14 cellular contexts compared by ENCODE assay signal in the genomic region with DNA sequence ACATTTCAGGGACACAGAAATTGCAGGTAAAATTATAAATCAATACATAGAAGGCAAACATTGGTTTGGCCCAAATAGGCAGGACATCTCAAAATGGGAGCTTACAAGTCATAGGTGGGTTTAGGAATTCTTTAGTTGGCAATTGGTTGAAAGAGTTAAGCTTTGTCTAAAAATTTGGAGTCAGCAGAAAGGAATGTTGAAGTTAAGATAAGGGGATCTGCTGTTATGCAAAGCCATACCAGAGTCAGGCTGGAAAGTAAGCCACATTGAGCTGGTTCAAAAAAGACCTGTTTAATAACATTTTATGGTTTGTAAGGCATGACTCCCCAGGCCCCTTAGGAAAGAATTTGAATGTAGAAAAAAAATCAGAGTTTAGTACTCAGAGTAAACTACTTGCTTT.
A peak's percentile ranks its signal among the peaks of the same experiment; 100 is the strongest.
DNase-seq lines count a peak whose midpoint lies in the region; ATAC-seq, FAIRE-seq and TF ChIP-seq lines count a peak whose summit lies in the region.
"Had no signal": no experiment of that assay in that cellular context is flagged by ENCODE, and none has a peak within 500 bp of the region (broad histone marks: within the 10 kb centered on the region; RNA-seq: fewer than 3 reads in every experiment).

No MANE protein-coding gene starts in this region.

- no peaks in the 10 kb centered on the region for H3K4me1 Mint-ChIP-seq in stimulated activated naive B cell treated with anti-CD40 and anti-IgM and Interleukin-4, amounts not matched to agents 10 μg/mL and 1 μg/mL and 100 μg/mL, for 72 hours

- no peaks in the 10 kb centered on the region for H4K20me1 ChIP-seq in smooth muscle cell (ENCODE audit: low read depth)

- H3K9me3 ChIP-seq in cardiac muscle cell (ENCODE audit: low read depth) (no peaks in the 10 kb centered on the region), right cardiac atrium (ENCODE audit: control insufficient read depth, low read length) (no peaks in the 10 kb centered on the region), smooth muscle cell (replicated peaks; ENCODE audit: low read depth) (no peaks in the 10 kb centered on the region)

- no peak overlapping the region for H3K9ac ChIP-seq in smooth muscle cell (ENCODE audit: low read depth)

- H3K27ac ChIP-seq in cardiac muscle cell, result peak overlapping the region; percentile 88
- no peak overlapping the region for H3K27ac ChIP-seq in right cardiac atrium (ENCODE audit: low read length)
- H3K27ac ChIP-seq in smooth muscle cell (ENCODE audit: low read depth), result peak overlapping the region; percentile 67
- H3K27ac ChIP-seq: VCaP had no signal

- H3K36me3 Mint-ChIP-seq in stimulated activated naive B cell treated with anti-CD40 and anti-IgM and Interleukin-4, amounts not matched to agents 10 μg/mL and 1 μg/mL and 100 μg/mL, for 72 hours, result no peaks in the 10 kb centered on the region

- peaks cover 5% of the 10 kb centered on the region for H3F3A ChIP-seq in smooth muscle cell (ENCODE audit: low read depth)

- no peak overlapping the region for H3K4me3 Mint-ChIP-seq in stimulated activated naive B cell treated with anti-CD40 and anti-IgM and Interleukin-4, amounts not matched to agents 10 μg/mL and 1 μg/mL and 100 μg/mL, for 72 hours

- H3K4me1 ChIP-seq in cardiac muscle cell (ENCODE audit: low read depth) (peaks cover 13% of the 10 kb centered on the region), right cardiac atrium (ENCODE audit: control insufficient read depth, insufficient read depth, low read length) (peaks cover 3% of the 10 kb centered on the region), smooth muscle cell (ENCODE audit: low read depth) (peaks cover 22% of the 10 kb centered on the region)

- H3K36me3 ChIP-seq in cardiac muscle cell (no peaks in the 10 kb centered on the region), smooth muscle cell (ENCODE audit: low read depth) (no peaks in the 10 kb centered on the region)

- H3K27me3 Mint-ChIP-seq in stimulated activated naive B cell treated with anti-CD40 and anti-IgM and Interleukin-4, amounts not matched to agents 10 μg/mL and 1 μg/mL and 100 μg/mL, for 72 hours, result no peaks in the 10 kb centered on the region

- intact Hi-C loops in right cardiac atrium (cut with DNase I), result no loop called here

- H3K4me2 ChIP-seq in smooth muscle cell, result peak overlapping the region; percentile 61

- TF ChIP-seq CTCF in cardiac muscle cell (IDR thresholded peaks at IDR 0.05; ENCODE audit: low read depth, low read length) (no peak), smooth muscle cell (IDR thresholded peaks at IDR 0.05; ENCODE audit: borderline replicate concordance, insufficient read depth, poor library complexity, severe bottlenecking) (no peak)

- H3K4me3 ChIP-seq in cardiac muscle cell (no peak overlapping the region), right cardiac atrium (ENCODE audit: low read length) (no peak overlapping the region), smooth muscle cell (peak overlapping the region; percentile 4)

- peaks cover 0 to 2% of the 10 kb centered on the region in 2 donors for H3K9me3 Mint-ChIP-seq in stimulated activated naive B cell treated with anti-CD40 and anti-IgM and Interleukin-4, amounts not matched to agents 10 μg/mL and 1 μg/mL and 100 μg/mL, for 72 hours

- ATAC-seq in right cardiac atrium, result no peak
- ATAC-seq in stimulated activated naive B cell treated with anti-CD40 and anti-IgM and Interleukin-4, amounts not matched to agents 10 μg/mL and 1 μg/mL and 100 μg/mL, for 72 hours (replicated peaks), result no peak

- H2AFZ ChIP-seq in smooth muscle cell (ENCODE audit: low read depth), result no peak overlapping the region

- FAIRE-seq in RCC 7860 (lab: Jason Lieb, UNC), result no peak
- FAIRE-seq: endothelial cell of umbilical vein had no signal

- no peaks in the 10 kb centered on the region for H3K79me2 ChIP-seq in smooth muscle cell (ENCODE audit: low read depth)

- H3K27ac Mint-ChIP-seq in stimulated activated naive B cell treated with anti-CD40 and anti-IgM and Interleukin-4, amounts not matched to agents 10 μg/mL and 1 μg/mL and 100 μg/mL, for 72 hours, result no peak overlapping the region

- H3K27me3 ChIP-seq in cardiac muscle cell (no peaks in the 10 kb centered on the region), right cardiac atrium (ENCODE audit: control insufficient read depth, insufficient read depth) (no peaks in the 10 kb centered on the region), smooth muscle cell (ENCODE audit: low read depth) (no peaks in the 10 kb centered on the region)

- DNase-seq in cardiac muscle cell (ENCODE audit: low read depth in 1 of 2, low spot score in 1 of 2), result peak; percentile 54 to 81
- DNase-seq in right cardiac atrium, result no peak
- peak; percentile 4 for DNase-seq in RCC 7860 (ENCODE audit: low spot score)
- peak; percentile 38 for DNase-seq in fibroblast of peridontal ligament (ENCODE audit: extremely low read depth)
- DNase-seq in smooth muscle cell (lab: John Stamatoyannopoulos, UW; ENCODE audit: unreplicated experiment), result no peak
- DNase-seq in UCSD-AML1 (lab: John Stamatoyannopoulos, UW; ENCODE audit: unreplicated experiment), result no peak
- no peak for DNase-seq in activated CD4-positive, alpha-beta T cell treated with anti-CD3 and anti-CD28 coated beads, Interleukin-2, amount 50 U/mL, for 48 hours
- no peak for DNase-seq in stimulated activated naive B cell treated with anti-CD40 and anti-IgM and Interleukin-4, amounts not matched to agents 10 μg/mL and 1 μg/mL and 100 μg/mL, for 72 hours
- DNase-seq: activated naive CD4-positive, alpha-beta T cell; Calu3; central memory CD4-positive, alpha-beta T cell; NCI-H1105 had no signal

Comparison
In these comparisons a context has a peak if more than half of its experiments do, and no peak if none do; other contexts are left out.
1. DNase-seq: peak in cardiac muscle cell (2 of 2), RCC 7860 (single experiment) and fibroblast of peridontal ligament (single experiment); none in right cardiac atrium (0 of 3), smooth muscle cell (single experiment), UCSD-AML1 (single experiment), activated CD4-positive, alpha-beta T cell treated with anti-CD3 and anti-CD28 coated beads, Interleukin-2, amount 50 U/mL, for 48 hours (0 of 2) and stimulated activated naive B cell treated with anti-CD40 and anti-IgM and Interleukin-4, amounts not matched to agents 10 μg/mL and 1 μg/mL and 100 μg/mL, for 72 hours (single experiment).